8 cellular contexts compared by ENCODE assay signal in the genomic region with DNA sequence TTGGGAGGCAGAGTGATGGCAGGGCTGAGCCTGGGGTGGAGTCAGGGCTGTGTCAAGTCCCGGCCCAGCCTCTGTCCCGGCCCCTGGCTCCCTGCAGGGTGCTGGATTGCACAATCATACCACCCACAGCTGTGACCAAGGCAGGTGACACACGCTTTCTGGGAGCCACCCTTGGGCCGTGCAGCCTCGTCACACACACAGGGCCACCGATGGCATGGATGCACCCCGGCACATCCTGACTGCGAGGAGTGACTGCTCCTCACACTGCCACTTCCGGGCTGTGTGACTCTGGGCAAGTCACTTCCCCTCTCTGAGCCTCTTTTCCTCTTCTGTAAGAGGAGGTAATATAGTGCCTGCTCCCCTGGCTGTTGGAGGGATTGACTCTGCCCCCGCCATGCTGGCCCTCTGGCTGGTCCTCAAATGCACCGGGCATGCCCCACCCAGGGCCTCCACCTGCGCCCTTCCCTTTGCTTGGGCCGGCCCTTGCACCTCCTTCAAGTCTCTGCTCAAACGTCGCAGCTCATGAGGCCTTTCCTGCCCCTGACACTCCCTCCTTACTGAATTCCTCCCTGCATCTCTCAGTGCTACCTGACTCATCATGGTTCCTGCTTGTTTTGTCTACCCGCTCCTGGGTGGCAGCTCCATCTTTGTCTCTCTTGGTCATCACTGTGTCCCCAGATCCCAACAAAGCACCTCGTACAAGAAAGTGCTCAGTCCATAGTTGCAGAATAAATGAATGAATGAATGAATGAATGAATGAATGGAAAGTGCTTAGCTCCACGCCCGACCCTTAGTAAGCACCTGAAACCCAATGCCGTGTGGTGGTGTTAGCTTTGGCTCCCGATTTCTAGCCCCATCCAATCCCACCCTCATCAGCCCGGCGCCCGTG.
DNase-seq lines count a peak whose midpoint lies in the region; TF ChIP-seq lines count a peak whose summit lies in the region.

No MANE protein-coding gene starts in this region.

- H3K36me3 ChIP-seq in mucosa of rectum (ENCODE audit: control insufficient read depth in 2 of 2, insufficient read depth in 2 of 2, low read length in 2 of 2) (no peaks in the 10 kb centered on the region), SJCRH30 (no peaks in the 10 kb centered on the region)

- no peaks in the 10 kb centered on the region for H3K27me3 Mint-ChIP-seq in MCF 10A (ENCODE audit: insufficient read depth, unreplicated experiment)

- H3K9ac ChIP-seq in mucosa of rectum (ENCODE audit: low read depth in 1 of 2, low read length in 2 of 2) = peak overlapping the region; percentile 28 to 41

- H3K4me1 ChIP-seq in mucosa of rectum (ENCODE audit: control insufficient read depth in 2 of 2, insufficient read depth in 2 of 2, low read length in 2 of 2) (peaks cover 0 to 18% of the 10 kb centered on the region in 2 donors), SJCRH30 (peaks cover 24% of the 10 kb centered on the region)

- H3K36me3 Mint-ChIP-seq in MCF 10A (ENCODE audit: insufficient read depth, unreplicated experiment) = peaks cover 6% of the 10 kb centered on the region

- no TSS peak for BruUV-seq in MCF 10A (replicated peaks; lab: Mats Ljungman, UMichigan)

- H3K4me3 ChIP-seq in mucosa of rectum (ENCODE audit: low read length in 2 of 2) (no peak overlapping the region), SJCRH30 (no peak overlapping the region)

- CTCF ChIA-PET in MCF 10A (lab: Yijun Ruan, JAX) = interaction anchor here (0.5 to 2.0 kb wide), 8 partner anchors 9 to 179 kb away, joined by 3 to 7 read pairs (median 4); no protein-coding TSS in a partner anchor

- 0 out of 2 replicates have a peak, but pooled peaks have one; percentile 1 for TF ChIP-seq RAD21 in Ishikawa (IDR thresholded peaks at IDR 0.05; ENCODE audit: low read depth)

- H3K27ac Mint-ChIP-seq in MCF 10A (ENCODE audit: low read depth, unreplicated experiment) = peak overlapping the region; percentile 1

- H3K9me3 Mint-ChIP-seq in MCF 10A (ENCODE audit: unreplicated experiment) = no peaks in the 10 kb centered on the region

- H3K9me3 ChIP-seq in mucosa of rectum (ENCODE audit: control insufficient read depth in 2 of 2, low read length in 2 of 2) (no peaks in the 10 kb centered on the region), SJCRH30 (replicated peaks) (no peaks in the 10 kb centered on the region)

- TF ChIP-seq CTCF in MCF 10A (IDR thresholded peaks at IDR 0.05; ENCODE audit: unreplicated experiment) = no peak

- DNase-seq in A172 (ENCODE audit: low spot score) (peak; percentile 83), MCF 10A (ENCODE audit: unreplicated experiment) (peak; percentile 67), SJCRH30 (no peak), DMS114 treated with DMSO at 0.1 percent for 48 hours (lab: John Stamatoyannopoulos, UW; ENCODE audit: unreplicated experiment) (no peak), NCI-H524 treated with DMSO at 0.1 percent for 48 hours (lab: John Stamatoyannopoulos, UW) (no peak)
- no peak for DNase-seq in effector CD4-positive, alpha-beta T cell

- peaks cover 22% of the 10 kb centered on the region for H3K4me1 Mint-ChIP-seq in MCF 10A (ENCODE audit: insufficient read depth, unreplicated experiment)

- intact Hi-C loops in MCF 10A (cut with micrococcal nuclease) = loop anchor here (1.0 kb wide), 1 partner anchor 93 kb away; no protein-coding TSS in a partner anchor

- POLR2A ChIA-PET in MCF 10A (lab: Yijun Ruan, JAX) = interaction anchor here (0.5 to 1.4 kb wide), 8 partner anchors 17 to 178 kb away, joined by 3 to 5 read pairs (median 3); no protein-coding TSS in a partner anchor

- H3K27me3 ChIP-seq in mucosa of rectum (ENCODE audit: control insufficient read depth in 2 of 2, insufficient read depth in 2 of 2, low read length in 2 of 2) (no peaks in the 10 kb centered on the region), SJCRH30 (no peaks in the 10 kb centered on the region)

- H3K4me3 Mint-ChIP-seq in MCF 10A (ENCODE audit: unreplicated experiment) = no peak overlapping the region

- TF ChIP-seq EP300 in Ishikawa (IDR thresholded peaks at IDR 0.05; ENCODE audit: borderline replicate concordance) = peak; percentile 36; the same call in 1 of the 2 replicates

- peak overlapping the region; percentile 56 to 67 for H3K27ac ChIP-seq in mucosa of rectum (ENCODE audit: low read depth in 2 of 2, low read length in 2 of 2)
- H3K27ac ChIP-seq in SJCRH30 = no peak overlapping the region; the same call in 1 of the 2 replicates

TF ChIP-seq in Ishikawa, 13 proteins besides CTCF, POLR2A, EP300 and RAD21:
- TF ChIP-seq CREB1 (IDR thresholded peaks at IDR 0.05; ENCODE audit: low read depth) (no peak), CEBPB (IDR thresholded peaks at IDR 0.05) (peak; percentile 99), TEAD4 (IDR thresholded peaks at IDR 0.05) (0 out of 2 replicates have a peak, but pooled peaks have one; percentile 4), NFIC (IDR thresholded peaks at IDR 0.05) (peak; percentile 49; the same call in 1 of the 2 replicates), EGR1 (IDR thresholded peaks at IDR 0.05) (no peak), TAF1 (IDR thresholded peaks at IDR 0.05; ENCODE audit: low read depth) (no peak), MAX (IDR thresholded peaks at IDR 0.05) (0 out of 2 replicates have a peak, but pooled peaks have one; percentile 18), ZBTB7A (IDR thresholded peaks at IDR 0.05; ENCODE audit: low read depth) (0 out of 2 replicates have a peak, but pooled peaks have one; percentile 62), YY1 (IDR thresholded peaks at IDR 0.05; ENCODE audit: low read depth) (no peak), TCF12 (IDR thresholded peaks at IDR 0.05; ENCODE audit: low read depth) (0 out of 2 replicates have a peak, but pooled peaks have one; percentile 56)
- TF ChIP-seq, protein P1, sequence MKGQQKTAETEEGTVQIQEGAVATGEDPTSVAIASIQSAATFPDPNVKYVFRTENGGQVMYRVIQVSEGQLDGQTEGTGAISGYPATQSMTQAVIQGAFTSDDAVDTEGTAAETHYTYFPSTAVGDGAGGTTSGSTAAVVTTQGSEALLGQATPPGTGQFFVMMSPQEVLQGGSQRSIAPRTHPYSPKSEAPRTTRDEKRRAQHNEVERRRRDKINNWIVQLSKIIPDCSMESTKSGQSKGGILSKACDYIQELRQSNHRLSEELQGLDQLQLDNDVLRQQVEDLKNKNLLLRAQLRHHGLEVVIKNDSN (IDR thresholded peaks at IDR 0.05) = 0 out of 2 replicates have a peak, but pooled peaks have one; percentile 40

Comparison
In these comparisons a context has a peak if more than half of its experiments do, and no peak if none do; other contexts are left out.
1. DNase-seq: peak in A172 (single experiment) and MCF 10A (single experiment); none in SJCRH30 (0 of 2), DMS114 treated with DMSO at 0.1 percent for 48 hours (single experiment), NCI-H524 treated with DMSO at 0.1 percent for 48 hours (single experiment) and effector CD4-positive, alpha-beta T cell (single experiment).